Comparison of ENCODE assay signal across 7 cellular contexts in genomic region chr6:44126320-44127149, GRCh38. TPM values are rescaled to one million over a fixed set of nuclear protein-coding genes. Genes with fewer than 3 reads are reported as not detected.
DNase-seq lines count a peak whose midpoint lies in the region; ATAC-seq and TF ChIP-seq lines count a peak whose summit lies in the region.

No MANE protein-coding gene starts in this region.

- peak overlapping the region; percentile 78 for H3K4me3 ChIP-seq in mononuclear cell (ENCODE audit: low read length)

- no peak for TF ChIP-seq CTCF in endothelial cell (IDR thresholded peaks at IDR 0.05; ENCODE audit: unreplicated experiment)

- H3K27me3 Mint-ChIP-seq in endothelial cell (ENCODE audit: unreplicated experiment): peaks cover 6% of the 10 kb centered on the region

- DNase-seq in NCI-H2171 treated with DMSO at 0.1 percent for 48 hours (lab: John Stamatoyannopoulos, UW) (peak; percentile 30), endothelial cell (ENCODE audit: low spot score) (peak; percentile 52)
- peak; percentile 54 to 66 for DNase-seq in activated CD8-positive, alpha-beta memory T cell treated with anti-CD3 and anti-CD28 coated beads for 4 hours (ENCODE audit: low read depth in 2 of 2)
- peak; percentile 55 to 58 for DNase-seq in stimulated activated CD8-positive, alpha-beta memory T cell treated with anti-CD3 and anti-CD28 coated beads, Interleukin-4, amount 100 ng/mL, for 4 hours (ENCODE audit: low read depth in 2 of 2, low spot score in 1 of 2)

- no peaks in the 10 kb centered on the region for H3K9me3 ChIP-seq in mononuclear cell (ENCODE audit: low read depth, low read length)

- no peaks in the 10 kb centered on the region for H3K36me3 Mint-ChIP-seq in endothelial cell (ENCODE audit: low read depth, unreplicated experiment)

- H3K9me3 Mint-ChIP-seq in endothelial cell (ENCODE audit: unreplicated experiment): no peaks in the 10 kb centered on the region

- peak; percentile 34 for ATAC-seq in GM18505 (IDR thresholded peaks at IDR 0.05; ENCODE audit: unreplicated experiment)
- peak; percentile 65 for ATAC-seq in HG02610 (IDR thresholded peaks at IDR 0.05; ENCODE audit: unreplicated experiment)

- H3K4me1 Mint-ChIP-seq in endothelial cell (ENCODE audit: unreplicated experiment): peaks cover 37% of the 10 kb centered on the region

- peaks cover 61% of the 10 kb centered on the region for H3K4me1 ChIP-seq in mononuclear cell (ENCODE audit: insufficient read depth, low read length)

- peak; percentile 42 for TF ChIP-seq POLR2A in GM18505 (IDR thresholded peaks at IDR 0.05; ENCODE audit: borderline replicate concordance, extremely low read depth, insufficient read depth, insufficient read length)

- H3K4me3 Mint-ChIP-seq in endothelial cell (ENCODE audit: unreplicated experiment): peak overlapping the region; percentile 97

- no peaks in the 10 kb centered on the region for H3K27me3 ChIP-seq in mononuclear cell (ENCODE audit: insufficient read depth, low read length)

- H3K27ac Mint-ChIP-seq in endothelial cell (ENCODE audit: unreplicated experiment): peak overlapping the region; percentile 78

RNA-seq across cellular contexts. Expression of gene MRPL14, which starts 0.7 kb away (rescaled TPM):
- 30.3 TPM for total RNA-seq in endothelial cell (ENCODE audit: unreplicated experiment)
- 10.3 TPM for total RNA-seq in mononuclear cell

RNA-seq across cellular contexts. Expression of gene TMEM63B, which starts 0.8 kb away (rescaled TPM):
- total RNA-seq in endothelial cell (ENCODE audit: unreplicated experiment): 33.4 TPM
- 8.1 TPM for total RNA-seq in mononuclear cell

RNA-seq across cellular contexts. Expression of gene CAPN11, which starts 32.1 kb away (rescaled TPM):
- total RNA-seq in endothelial cell (ENCODE audit: unreplicated experiment) (2.3 TPM), mononuclear cell (0.10 TPM)

Comparison
In these comparisons a context has a peak if more than half of its experiments do, and no peak if none do; other contexts are left out.
1. Peak in every context shown above with its lines: DNase-seq, ATAC-seq and H3K4me3 ChIP-seq.